In the genomic region with DNA sequence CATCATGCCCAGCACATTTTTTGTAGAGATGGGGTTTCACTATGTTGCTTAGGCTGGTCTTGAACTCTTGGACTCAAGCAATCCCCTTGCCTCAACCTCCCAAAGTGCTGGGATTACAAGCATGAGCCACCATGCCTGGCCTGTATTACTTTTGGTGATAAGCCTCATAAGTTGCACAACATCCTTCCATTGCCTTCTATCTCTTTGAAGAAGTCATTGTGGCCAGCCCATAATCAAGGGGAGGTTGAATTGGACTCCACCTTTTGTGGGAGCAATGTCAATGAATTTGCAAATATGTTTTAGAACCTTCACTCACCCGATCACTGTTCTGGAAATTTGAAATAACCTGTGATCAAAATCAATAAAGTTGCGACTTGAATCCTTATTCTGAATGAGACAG, we compare ENCODE assay signal across 28 cellular contexts.
"Had no signal": no experiment of that assay in that cellular context is flagged by ENCODE, and none has a peak within 500 bp of the region (broad histone marks: within the 10 kb centered on the region; RNA-seq: fewer than 3 reads in every experiment).

No MANE protein-coding gene starts in this region.

- H3K36me3 Mint-ChIP-seq: stimulated activated effector memory CD8-positive, alpha-beta T cell treated with anti-CD3 and anti-CD28 coated beads, Interleukin-12 subunit alpha, Interleukin-12 subunit beta, amount 100 ng/mL, for 72 hours; stimulated activated memory B cell treated with anti-CD40 and anti-IgM and Interleukin-4, amounts not matched to agents 10 μg/mL and 1 μg/mL and 100 μg/mL, for 72 hours; stimulated activated naive B cell treated with anti-CD40 and anti-IgM and Interleukin-4, amounts not matched to agents 10 μg/mL and 1 μg/mL and 100 μg/mL, for 72 hours; type B pancreatic cell had no signal

- H3K9me3 ChIP-seq: stomach, suprapubic skin, testis, thoracic aorta, thyroid gland, tibial artery, transverse colon, upper lobe of left lung, upper lobe of right lung, uterus, vagina had no signal

- DNase-seq: stimulated activated CD4-positive, alpha-beta T cell treated with anti-CD3 and anti-CD28 coated beads, Interleukin-2, amount 100 ng/mL, for 48 hours; stimulated activated CD4-positive, alpha-beta T cell treated with anti-CD3 and anti-CD28 coated beads, Interleukin-4, amount 100 ng/mL, for 1 hour; stimulated activated CD4-positive, alpha-beta T cell treated with anti-CD3 and anti-CD28 coated beads, Interleukin-4, amount 100 ng/mL, for 24 hours; stimulated activated CD4-positive, alpha-beta T cell treated with anti-CD3 and anti-CD28 coated beads, Interleukin-4, amount 100 ng/mL, for 4 hours; stimulated activated CD8-positive, alpha-beta memory T cell treated with anti-CD3 and anti-CD28 coated beads, Interleukin-4, amount 100 ng/mL, for 48 hours; stimulated activated naive B cell treated with anti-CD40 and anti-IgM and Interleukin-4, amounts not matched to agents 10 μg/mL and 1 μg/mL and 100 μg/mL, for 72 hours; stimulated activated naive CD4-positive, alpha-beta T cell; stimulated activated naive CD4-positive, alpha-beta T cell treated with Interleukin-2 at 50 U/mL for 16 hours; stimulated activated naive CD8-positive, alpha-beta T cell treated with anti-CD3 and anti-CD28 coated beads, Interleukin-15, amount 100 ng/mL, for 72 hours; stimulated activated naive CD8-positive, alpha-beta T cell treated with anti-CD3 and anti-CD28 coated beads, Interleukin-15, Interleukin-2, amounts not matched to agents 100 U/mL and 50 U/mL, for 24 hours; stomach; substantia nigra; testis; thyroid gland; tibial artery; transverse colon; upper lobe of left lung; upper lobe of right lung; uterus had no signal

- H3K4me3 Mint-ChIP-seq: stimulated activated effector memory CD8-positive, alpha-beta T cell treated with anti-CD3 and anti-CD28 coated beads, Interleukin-12 subunit alpha, Interleukin-12 subunit beta, amount 100 ng/mL, for 72 hours; stimulated activated memory B cell treated with anti-CD40 and anti-IgM and Interleukin-4, amounts not matched to agents 10 μg/mL and 1 μg/mL and 100 μg/mL, for 72 hours; stimulated activated naive B cell treated with anti-CD40 and anti-IgM and Interleukin-4, amounts not matched to agents 10 μg/mL and 1 μg/mL and 100 μg/mL, for 72 hours; stimulated activated naive CD8-positive, alpha-beta T cell treated with anti-CD3 and anti-CD28 coated beads, Interleukin-15, amount 100 ng/mL, for 72 hours; stimulated activated naive CD8-positive, alpha-beta T cell treated with anti-CD3 and anti-CD28 coated beads, Interleukin-15, Interleukin-2, amounts not matched to agents 100 ng/mL and 50 ng/mL, for 24 hours; type B pancreatic cell had no signal

- H3K4me1 Mint-ChIP-seq: stimulated activated effector memory CD8-positive, alpha-beta T cell treated with anti-CD3 and anti-CD28 coated beads, Interleukin-12 subunit alpha, Interleukin-12 subunit beta, amount 100 ng/mL, for 72 hours; stimulated activated memory B cell treated with anti-CD40 and anti-IgM and Interleukin-4, amounts not matched to agents 10 μg/mL and 1 μg/mL and 100 μg/mL, for 72 hours; stimulated activated naive B cell treated with anti-CD40 and anti-IgM and Interleukin-4, amounts not matched to agents 10 μg/mL and 1 μg/mL and 100 μg/mL, for 72 hours; stimulated activated naive CD8-positive, alpha-beta T cell treated with anti-CD3 and anti-CD28 coated beads, Interleukin-15, amount 100 ng/mL, for 72 hours had no signal

- H3K4me1 ChIP-seq: suprapubic skin, testis, tibial artery, tibial nerve, transverse colon, upper lobe of left lung, upper lobe of right lung, uterus, vagina had no signal

- ATAC-seq: stimulated activated effector memory CD8-positive, alpha-beta T cell treated with anti-CD3 and anti-CD28 coated beads, Interleukin-12 subunit alpha, Interleukin-12 subunit beta, amount 100 ng/mL, for 72 hours; stimulated activated memory B cell treated with anti-CD40 and anti-IgM and Interleukin-4, amounts not matched to agents 10 μg/mL and 1 μg/mL and 100 μg/mL, for 72 hours; stimulated activated naive B cell treated with anti-CD40 and anti-IgM and Interleukin-4, amounts not matched to agents 10 μg/mL and 1 μg/mL and 100 μg/mL, for 72 hours; stimulated activated naive CD8-positive, alpha-beta T cell treated with anti-CD3 and anti-CD28 coated beads, Interleukin-15, amount 100 ng/mL, for 72 hours; stimulated activated naive CD8-positive, alpha-beta T cell treated with anti-CD3 and anti-CD28 coated beads, Interleukin-15, Interleukin-2, amounts not matched to agents 100 U/mL and 50 U/mL, for 24 hours; upper lobe of right lung had no signal

- H3K4me3 ChIP-seq: stomach, suprapubic skin, testis, thoracic aorta, thyroid gland, tibial artery, tibial nerve, transverse colon, upper lobe of left lung, upper lobe of right lung, uterus, vagina had no signal

- H3K36me3 ChIP-seq: stomach, suprapubic skin, thoracic aorta, thyroid gland, tibial artery, tibial nerve, transverse colon, upper lobe of left lung, upper lobe of right lung, uterus, vagina had no signal

- H3K27me3 Mint-ChIP-seq: stimulated activated memory B cell treated with anti-CD40 and anti-IgM and Interleukin-4, amounts not matched to agents 10 μg/mL and 1 μg/mL and 100 μg/mL, for 72 hours; stimulated activated naive B cell treated with anti-CD40 and anti-IgM and Interleukin-4, amounts not matched to agents 10 μg/mL and 1 μg/mL and 100 μg/mL, for 72 hours; stimulated activated naive CD8-positive, alpha-beta T cell treated with anti-CD3 and anti-CD28 coated beads, Interleukin-15, amount 100 ng/mL, for 72 hours; stimulated activated naive CD8-positive, alpha-beta T cell treated with anti-CD3 and anti-CD28 coated beads, Interleukin-15, Interleukin-2, amounts not matched to agents 100 ng/mL and 50 ng/mL, for 24 hours had no signal

- H3K27ac Mint-ChIP-seq: stimulated activated effector memory CD8-positive, alpha-beta T cell treated with anti-CD3 and anti-CD28 coated beads, Interleukin-12 subunit alpha, Interleukin-12 subunit beta, amount 100 ng/mL, for 72 hours; stimulated activated memory B cell treated with anti-CD40 and anti-IgM and Interleukin-4, amounts not matched to agents 10 μg/mL and 1 μg/mL and 100 μg/mL, for 72 hours; stimulated activated naive B cell treated with anti-CD40 and anti-IgM and Interleukin-4, amounts not matched to agents 10 μg/mL and 1 μg/mL and 100 μg/mL, for 72 hours; stimulated activated naive CD8-positive, alpha-beta T cell treated with anti-CD3 and anti-CD28 coated beads, Interleukin-15, amount 100 ng/mL, for 72 hours; stimulated activated naive CD8-positive, alpha-beta T cell treated with anti-CD3 and anti-CD28 coated beads, Interleukin-15, Interleukin-2, amounts not matched to agents 100 ng/mL and 50 ng/mL, for 24 hours; type B pancreatic cell had no signal

- H3K9me3 Mint-ChIP-seq: stimulated activated effector memory CD8-positive, alpha-beta T cell treated with anti-CD3 and anti-CD28 coated beads, Interleukin-12 subunit alpha, Interleukin-12 subunit beta, amount 100 ng/mL, for 72 hours; stimulated activated memory B cell treated with anti-CD40 and anti-IgM and Interleukin-4, amounts not matched to agents 10 μg/mL and 1 μg/mL and 100 μg/mL, for 72 hours; stimulated activated naive B cell treated with anti-CD40 and anti-IgM and Interleukin-4, amounts not matched to agents 10 μg/mL and 1 μg/mL and 100 μg/mL, for 72 hours; stimulated activated naive CD8-positive, alpha-beta T cell treated with anti-CD3 and anti-CD28 coated beads, Interleukin-15, amount 100 ng/mL, for 72 hours; type B pancreatic cell had no signal

- FAIRE-seq: urothelium cell line had no signal

- H3K27me3 ChIP-seq: stomach, suprapubic skin, testis, thyroid gland, tibial artery, tibial nerve, transverse colon, upper lobe of left lung, upper lobe of right lung, uterus had no signal

- H3K27ac ChIP-seq: stomach, suprapubic skin, testis, thoracic aorta, thyroid gland, tibial artery, tibial nerve, transverse colon, upper lobe of left lung, upper lobe of right lung, uterus, vagina had no signal
